ENCODE assay signal across 1 cellular context in the genomic region with DNA sequence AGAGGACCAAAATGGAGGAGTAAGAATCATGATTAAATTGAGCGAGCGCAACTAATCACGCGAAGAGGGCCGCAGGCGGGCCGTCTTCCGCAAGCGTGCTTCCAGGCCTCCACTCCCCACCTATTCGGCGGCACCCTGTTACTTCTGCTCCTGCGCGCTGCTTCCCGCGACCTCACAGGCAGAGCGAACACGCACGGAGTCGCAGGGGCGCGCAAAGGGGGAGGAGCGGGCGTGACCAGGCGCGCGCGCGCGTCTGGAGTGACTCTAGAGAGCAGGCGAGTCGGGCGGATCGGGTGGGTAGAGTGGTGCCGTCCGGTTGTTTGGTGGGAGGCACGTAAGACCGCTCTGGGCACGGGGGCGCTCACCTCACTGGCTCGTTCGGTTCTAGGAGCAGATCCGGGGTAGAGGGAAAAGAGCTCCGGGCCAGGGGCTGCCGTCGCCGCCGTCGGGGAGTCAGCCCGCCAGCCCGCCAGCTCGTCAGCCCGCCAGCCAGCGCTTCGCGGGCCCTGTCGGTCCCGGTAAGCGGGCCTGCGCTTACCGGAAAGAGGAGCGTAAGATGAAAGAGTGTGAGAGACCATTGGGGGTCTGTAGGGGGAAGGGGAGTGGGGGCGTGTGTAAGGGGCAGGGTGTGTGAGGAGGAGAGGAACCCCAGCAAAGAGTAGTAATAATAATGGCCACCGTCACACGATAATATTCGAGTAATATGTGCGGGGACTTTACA.
TF ChIP-seq lines count a peak whose summit lies in the region.

A gene (plus strand): TSS at position 377 of the 721 bp plus-strand sequence. CDS start 4,652 bp downstream, outside the sequence.

TF ChIP-seq in K562, 482 proteins besides CTCF, POLR2A, EP300 and RAD21 (continued from another document and continues in another):
- TF ChIP-seq CCNT2 (IDR thresholded peaks at IDR 0.05; ENCODE audit: borderline replicate concordance, extremely low read depth, insufficient read length, low read depth, low read length), result peak; percentile 82
- no peak for TF ChIP-seq ARNT (IDR thresholded peaks at IDR 0.05)
- TF ChIP-seq, protein P1, sequence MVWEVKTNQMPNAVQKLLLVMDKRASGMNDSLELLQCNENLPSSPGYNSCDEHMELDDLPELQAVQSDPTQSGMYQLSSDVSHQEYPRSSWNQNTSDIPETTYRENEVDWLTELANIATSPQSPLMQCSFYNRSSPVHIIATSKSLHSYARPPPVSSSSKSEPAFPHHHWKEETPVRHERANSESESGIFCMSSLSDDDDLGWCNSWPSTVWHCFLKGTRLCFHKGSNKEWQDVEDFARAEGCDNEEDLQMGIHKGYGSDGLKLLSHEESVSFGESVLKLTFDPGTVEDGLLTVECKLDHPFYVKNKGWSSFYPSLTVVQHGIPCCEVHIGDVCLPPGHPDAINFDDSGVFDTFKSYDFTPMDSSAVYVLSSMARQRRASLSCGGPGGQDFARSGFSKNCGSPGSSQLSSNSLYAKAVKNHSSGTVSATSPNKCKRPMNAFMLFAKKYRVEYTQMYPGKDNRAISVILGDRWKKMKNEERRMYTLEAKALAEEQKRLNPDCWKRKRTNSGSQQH (CRISPR knock-in tag; IDR thresholded peaks at IDR 0.05), result 0 out of 2 replicates have a peak, but pooled peaks have one; percentile 47
- no peak for TF ChIP-seq CEBPB (tag; IDR thresholded peaks at IDR 0.05)
- peak; percentile 17; the same call in 1 of the 2 replicates for TF ChIP-seq ESRRA (IDR thresholded peaks at IDR 0.05; ENCODE audit: borderline replicate concordance, low read depth)
- TF ChIP-seq, protein P2, sequence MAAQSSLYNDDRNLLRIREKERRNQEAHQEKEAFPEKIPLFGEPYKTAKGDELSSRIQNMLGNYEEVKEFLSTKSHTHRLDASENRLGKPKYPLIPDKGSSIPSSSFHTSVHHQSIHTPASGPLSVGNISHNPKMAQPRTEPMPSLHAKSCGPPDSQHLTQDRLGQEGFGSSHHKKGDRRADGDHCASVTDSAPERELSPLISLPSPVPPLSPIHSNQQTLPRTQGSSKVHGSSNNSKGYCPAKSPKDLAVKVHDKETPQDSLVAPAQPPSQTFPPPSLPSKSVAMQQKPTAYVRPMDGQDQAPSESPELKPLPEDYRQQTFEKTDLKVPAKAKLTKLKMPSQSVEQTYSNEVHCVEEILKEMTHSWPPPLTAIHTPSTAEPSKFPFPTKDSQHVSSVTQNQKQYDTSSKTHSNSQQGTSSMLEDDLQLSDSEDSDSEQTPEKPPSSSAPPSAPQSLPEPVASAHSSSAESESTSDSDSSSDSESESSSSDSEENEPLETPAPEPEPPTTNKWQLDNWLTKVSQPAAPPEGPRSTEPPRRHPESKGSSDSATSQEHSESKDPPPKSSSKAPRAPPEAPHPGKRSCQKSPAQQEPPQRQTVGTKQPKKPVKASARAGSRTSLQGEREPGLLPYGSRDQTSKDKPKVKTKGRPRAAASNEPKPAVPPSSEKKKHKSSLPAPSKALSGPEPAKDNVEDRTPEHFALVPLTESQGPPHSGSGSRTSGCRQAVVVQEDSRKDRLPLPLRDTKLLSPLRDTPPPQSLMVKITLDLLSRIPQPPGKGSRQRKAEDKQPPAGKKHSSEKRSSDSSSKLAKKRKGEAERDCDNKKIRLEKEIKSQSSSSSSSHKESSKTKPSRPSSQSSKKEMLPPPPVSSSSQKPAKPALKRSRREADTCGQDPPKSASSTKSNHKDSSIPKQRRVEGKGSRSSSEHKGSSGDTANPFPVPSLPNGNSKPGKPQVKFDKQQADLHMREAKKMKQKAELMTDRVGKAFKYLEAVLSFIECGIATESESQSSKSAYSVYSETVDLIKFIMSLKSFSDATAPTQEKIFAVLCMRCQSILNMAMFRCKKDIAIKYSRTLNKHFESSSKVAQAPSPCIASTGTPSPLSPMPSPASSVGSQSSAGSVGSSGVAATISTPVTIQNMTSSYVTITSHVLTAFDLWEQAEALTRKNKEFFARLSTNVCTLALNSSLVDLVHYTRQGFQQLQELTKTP (IDR thresholded peaks at IDR 0.05; ENCODE audit: low read depth in 1 of 2, partially characterized antibody in 2 of 2), result no peak
- TF ChIP-seq NRF1 (conservative IDR thresholded peaks at IDR 0.05 in 1 of 2, IDR thresholded peaks at IDR 0.05 in 1 of 2), result peak; percentile 92 to 93
- peak; percentile 60 for TF ChIP-seq SAP30 (IDR thresholded peaks at IDR 0.05; ENCODE audit: borderline replicate concordance, insufficient read depth, low read depth, low read length, poor library complexity, severe bottlenecking)
- no peak for TF ChIP-seq ZC3H4 (CRISPR knock-in tag; IDR thresholded peaks at IDR 0.05; ENCODE audit: borderline replicate concordance)
- TF ChIP-seq, protein P3, sequence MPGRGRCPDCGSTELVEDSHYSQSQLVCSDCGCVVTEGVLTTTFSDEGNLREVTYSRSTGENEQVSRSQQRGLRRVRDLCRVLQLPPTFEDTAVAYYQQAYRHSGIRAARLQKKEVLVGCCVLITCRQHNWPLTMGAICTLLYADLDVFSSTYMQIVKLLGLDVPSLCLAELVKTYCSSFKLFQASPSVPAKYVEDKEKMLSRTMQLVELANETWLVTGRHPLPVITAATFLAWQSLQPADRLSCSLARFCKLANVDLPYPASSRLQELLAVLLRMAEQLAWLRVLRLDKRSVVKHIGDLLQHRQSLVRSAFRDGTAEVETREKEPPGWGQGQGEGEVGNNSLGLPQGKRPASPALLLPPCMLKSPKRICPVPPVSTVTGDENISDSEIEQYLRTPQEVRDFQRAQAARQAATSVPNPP (IDR thresholded peaks at IDR 0.05; ENCODE audit: borderline replicate concordance, insufficient read depth, insufficient read length), result no peak
- no peak for TF ChIP-seq PYGO2 (tag; IDR thresholded peaks at IDR 0.05)
- TF ChIP-seq TOE1 (IDR thresholded peaks at IDR 0.05; ENCODE audit: borderline replicate concordance), result peak; percentile 57; the same call in 1 of the 2 replicates
- TF ChIP-seq TOE1 (CRISPR knock-in tag; IDR thresholded peaks at IDR 0.05; ENCODE audit: borderline replicate concordance, low read depth), result no peak
- 0 out of 2 replicates have a peak, but pooled peaks have one; percentile 80 for TF ChIP-seq ERF (CRISPR knock-in tag; IDR thresholded peaks at IDR 0.05)
- peak; percentile 85 for TF ChIP-seq CREM (IDR thresholded peaks at IDR 0.05; ENCODE audit: low read depth)
- no peak for TF ChIP-seq RAD51 (IDR thresholded peaks at IDR 0.05; ENCODE audit: borderline replicate concordance, low read depth)
- TF ChIP-seq BDP1 (IDR thresholded peaks at IDR 0.05; ENCODE audit: insufficient read depth, insufficient read length), result no peak
- no peak for TF ChIP-seq GTF2A2 (tag; IDR thresholded peaks at IDR 0.05)
- peak; percentile 88 for TF ChIP-seq TAF1 (IDR thresholded peaks at IDR 0.05; ENCODE audit: control insufficient read depth, extremely low read depth, insufficient read depth, low read length, severe bottlenecking)
- TF ChIP-seq, protein P4, sequence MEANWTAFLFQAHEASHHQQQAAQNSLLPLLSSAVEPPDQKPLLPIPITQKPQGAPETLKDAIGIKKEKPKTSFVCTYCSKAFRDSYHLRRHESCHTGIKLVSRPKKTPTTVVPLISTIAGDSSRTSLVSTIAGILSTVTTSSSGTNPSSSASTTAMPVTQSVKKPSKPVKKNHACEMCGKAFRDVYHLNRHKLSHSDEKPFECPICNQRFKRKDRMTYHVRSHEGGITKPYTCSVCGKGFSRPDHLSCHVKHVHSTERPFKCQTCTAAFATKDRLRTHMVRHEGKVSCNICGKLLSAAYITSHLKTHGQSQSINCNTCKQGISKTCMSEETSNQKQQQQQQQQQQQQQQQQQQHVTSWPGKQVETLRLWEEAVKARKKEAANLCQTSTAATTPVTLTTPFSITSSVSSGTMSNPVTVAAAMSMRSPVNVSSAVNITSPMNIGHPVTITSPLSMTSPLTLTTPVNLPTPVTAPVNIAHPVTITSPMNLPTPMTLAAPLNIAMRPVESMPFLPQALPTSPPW (CRISPR knock-in tag; IDR thresholded peaks at IDR 0.05), result peak; percentile 96
- TF ChIP-seq XRCC5 (IDR thresholded peaks at IDR 0.05; ENCODE audit: low read depth, low read length), result peak; percentile 70
- TF ChIP-seq, protein P5, sequence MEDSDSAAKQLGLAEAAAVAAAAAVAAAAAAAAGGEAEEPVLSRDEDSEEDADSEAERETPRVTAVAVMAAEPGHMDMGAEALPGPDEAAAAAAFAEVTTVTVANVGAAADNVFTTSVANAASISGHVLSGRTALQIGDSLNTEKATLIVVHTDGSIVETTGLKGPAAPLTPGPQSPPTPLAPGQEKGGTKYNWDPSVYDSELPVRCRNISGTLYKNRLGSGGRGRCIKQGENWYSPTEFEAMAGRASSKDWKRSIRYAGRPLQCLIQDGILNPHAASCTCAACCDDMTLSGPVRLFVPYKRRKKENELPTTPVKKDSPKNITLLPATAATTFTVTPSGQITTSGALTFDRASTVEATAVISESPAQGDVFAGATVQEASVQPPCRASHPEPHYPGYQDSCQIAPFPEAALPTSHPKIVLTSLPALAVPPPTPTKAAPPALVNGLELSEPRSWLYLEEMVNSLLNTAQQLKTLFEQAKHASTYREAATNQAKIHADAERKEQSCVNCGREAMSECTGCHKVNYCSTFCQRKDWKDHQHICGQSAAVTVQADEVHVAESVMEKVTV (CRISPR knock-in tag; IDR thresholded peaks at IDR 0.05), result 0 out of 2 replicates have a peak, but pooled peaks have one; percentile 29
- TF ChIP-seq ZNF282 (CRISPR knock-in tag; IDR thresholded peaks at IDR 0.05), result no peak
- TF ChIP-seq, protein P6, sequence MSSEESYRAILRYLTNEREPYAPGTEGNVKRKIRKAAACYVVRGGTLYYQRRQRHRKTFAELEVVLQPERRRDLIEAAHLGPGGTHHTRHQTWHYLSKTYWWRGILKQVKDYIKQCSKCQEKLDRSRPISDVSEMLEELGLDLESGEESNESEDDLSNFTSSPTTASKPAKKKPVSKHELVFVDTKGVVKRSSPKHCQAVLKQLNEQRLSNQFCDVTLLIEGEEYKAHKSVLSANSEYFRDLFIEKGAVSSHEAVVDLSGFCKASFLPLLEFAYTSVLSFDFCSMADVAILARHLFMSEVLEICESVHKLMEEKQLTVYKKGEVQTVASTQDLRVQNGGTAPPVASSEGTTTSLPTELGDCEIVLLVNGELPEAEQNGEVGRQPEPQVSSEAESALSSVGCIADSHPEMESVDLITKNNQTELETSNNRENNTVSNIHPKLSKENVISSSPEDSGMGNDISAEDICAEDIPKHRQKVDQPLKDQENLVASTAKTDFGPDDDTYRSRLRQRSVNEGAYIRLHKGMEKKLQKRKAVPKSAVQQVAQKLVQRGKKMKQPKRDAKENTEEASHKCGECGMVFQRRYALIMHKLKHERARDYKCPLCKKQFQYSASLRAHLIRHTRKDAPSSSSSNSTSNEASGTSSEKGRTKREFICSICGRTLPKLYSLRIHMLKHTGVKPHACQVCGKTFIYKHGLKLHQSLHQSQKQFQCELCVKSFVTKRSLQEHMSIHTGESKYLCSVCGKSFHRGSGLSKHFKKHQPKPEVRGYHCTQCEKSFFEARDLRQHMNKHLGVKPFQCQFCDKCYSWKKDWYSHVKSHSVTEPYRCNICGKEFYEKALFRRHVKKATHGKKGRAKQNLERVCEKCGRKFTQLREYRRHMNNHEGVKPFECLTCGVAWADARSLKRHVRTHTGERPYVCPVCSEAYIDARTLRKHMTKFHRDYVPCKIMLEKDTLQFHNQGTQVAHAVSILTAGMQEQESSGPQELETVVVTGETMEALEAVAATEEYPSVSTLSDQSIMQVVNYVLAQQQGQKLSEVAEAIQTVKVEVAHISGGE (CRISPR knock-in tag; IDR thresholded peaks at IDR 0.05), result peak in 2 of 3 experiments; percentile 39 to 69; a peak in 2 of 6 replicates
- TF ChIP-seq TSC22D4 (tag; IDR thresholded peaks at IDR 0.05), result no peak
- TF ChIP-seq SRF (CRISPR knock-in tag; IDR thresholded peaks at IDR 0.05), result 0 out of 4 replicates have a peak, but pooled peaks of 1 of the 2 experiments have one; percentile 38
- TF ChIP-seq, protein P7, sequence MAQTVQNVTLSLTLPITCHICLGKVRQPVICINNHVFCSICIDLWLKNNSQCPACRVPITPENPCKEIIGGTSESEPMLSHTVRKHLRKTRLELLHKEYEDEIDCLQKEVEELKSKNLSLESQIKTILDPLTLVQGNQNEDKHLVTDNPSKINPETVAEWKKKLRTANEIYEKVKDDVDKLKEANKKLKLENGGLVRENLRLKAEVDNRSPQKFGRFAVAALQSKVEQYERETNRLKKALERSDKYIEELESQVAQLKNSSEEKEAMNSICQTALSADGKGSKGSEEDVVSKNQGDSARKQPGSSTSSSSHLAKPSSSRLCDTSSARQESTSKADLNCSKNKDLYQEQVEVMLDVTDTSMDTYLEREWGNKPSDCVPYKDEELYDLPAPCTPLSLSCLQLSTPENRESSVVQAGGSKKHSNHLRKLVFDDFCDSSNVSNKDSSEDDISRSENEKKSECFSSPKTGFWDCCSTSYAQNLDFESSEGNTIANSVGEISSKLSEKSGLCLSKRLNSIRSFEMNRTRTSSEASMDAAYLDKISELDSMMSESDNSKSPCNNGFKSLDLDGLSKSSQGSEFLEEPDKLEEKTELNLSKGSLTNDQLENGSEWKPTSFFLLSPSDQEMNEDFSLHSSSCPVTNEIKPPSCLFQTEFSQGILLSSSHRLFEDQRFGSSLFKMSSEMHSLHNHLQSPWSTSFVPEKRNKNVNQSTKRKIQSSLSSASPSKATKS (CRISPR knock-in tag; IDR thresholded peaks at IDR 0.05), result no peak
- TF ChIP-seq RHOXF2B (CRISPR knock-in tag; conservative IDR thresholded peaks at IDR 0.05), result 0 out of 2 replicates have a peak, but pooled peaks have one; percentile 46
- TF ChIP-seq HDAC2 (IDR thresholded peaks at IDR 0.05), result no peak
- no peak for TF ChIP-seq ZNF780A (CRISPR knock-in tag; IDR thresholded peaks at IDR 0.05)
- no peak; the same call in 1 of the 2 replicates for TF ChIP-seq RNF2 (IDR thresholded peaks at IDR 0.05)
- TF ChIP-seq, protein P8, sequence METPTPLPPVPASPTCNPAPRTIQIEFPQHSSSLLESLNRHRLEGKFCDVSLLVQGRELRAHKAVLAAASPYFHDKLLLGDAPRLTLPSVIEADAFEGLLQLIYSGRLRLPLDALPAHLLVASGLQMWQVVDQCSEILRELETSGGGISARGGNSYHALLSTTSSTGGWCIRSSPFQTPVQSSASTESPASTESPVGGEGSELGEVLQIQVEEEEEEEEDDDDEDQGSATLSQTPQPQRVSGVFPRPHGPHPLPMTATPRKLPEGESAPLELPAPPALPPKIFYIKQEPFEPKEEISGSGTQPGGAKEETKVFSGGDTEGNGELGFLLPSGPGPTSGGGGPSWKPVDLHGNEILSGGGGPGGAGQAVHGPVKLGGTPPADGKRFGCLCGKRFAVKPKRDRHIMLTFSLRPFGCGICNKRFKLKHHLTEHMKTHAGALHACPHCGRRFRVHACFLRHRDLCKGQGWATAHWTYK (CRISPR knock-in tag; IDR thresholded peaks at IDR 0.05), result peak; percentile 70
- TF ChIP-seq, protein P9, sequence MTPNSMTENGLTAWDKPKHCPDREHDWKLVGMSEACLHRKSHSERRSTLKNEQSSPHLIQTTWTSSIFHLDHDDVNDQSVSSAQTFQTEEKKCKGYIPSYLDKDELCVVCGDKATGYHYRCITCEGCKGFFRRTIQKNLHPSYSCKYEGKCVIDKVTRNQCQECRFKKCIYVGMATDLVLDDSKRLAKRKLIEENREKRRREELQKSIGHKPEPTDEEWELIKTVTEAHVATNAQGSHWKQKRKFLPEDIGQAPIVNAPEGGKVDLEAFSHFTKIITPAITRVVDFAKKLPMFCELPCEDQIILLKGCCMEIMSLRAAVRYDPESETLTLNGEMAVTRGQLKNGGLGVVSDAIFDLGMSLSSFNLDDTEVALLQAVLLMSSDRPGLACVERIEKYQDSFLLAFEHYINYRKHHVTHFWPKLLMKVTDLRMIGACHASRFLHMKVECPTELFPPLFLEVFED (CRISPR knock-in tag; conservative IDR thresholded peaks at IDR 0.05), result no peak; the same call in 1 of the 2 replicates
- no peak for TF ChIP-seq POU5F1 (IDR thresholded peaks at IDR 0.05; ENCODE audit: borderline replicate concordance, low read depth, low read length, partially characterized antibody)
- no peak for TF ChIP-seq ZKSCAN8 (CRISPR knock-in tag; IDR thresholded peaks at IDR 0.05)
- TF ChIP-seq PML (IDR thresholded peaks at IDR 0.05; ENCODE audit: low read length), result peak; percentile 87
